ENCODE assay signal across 8 cellular contexts in the genomic region with DNA sequence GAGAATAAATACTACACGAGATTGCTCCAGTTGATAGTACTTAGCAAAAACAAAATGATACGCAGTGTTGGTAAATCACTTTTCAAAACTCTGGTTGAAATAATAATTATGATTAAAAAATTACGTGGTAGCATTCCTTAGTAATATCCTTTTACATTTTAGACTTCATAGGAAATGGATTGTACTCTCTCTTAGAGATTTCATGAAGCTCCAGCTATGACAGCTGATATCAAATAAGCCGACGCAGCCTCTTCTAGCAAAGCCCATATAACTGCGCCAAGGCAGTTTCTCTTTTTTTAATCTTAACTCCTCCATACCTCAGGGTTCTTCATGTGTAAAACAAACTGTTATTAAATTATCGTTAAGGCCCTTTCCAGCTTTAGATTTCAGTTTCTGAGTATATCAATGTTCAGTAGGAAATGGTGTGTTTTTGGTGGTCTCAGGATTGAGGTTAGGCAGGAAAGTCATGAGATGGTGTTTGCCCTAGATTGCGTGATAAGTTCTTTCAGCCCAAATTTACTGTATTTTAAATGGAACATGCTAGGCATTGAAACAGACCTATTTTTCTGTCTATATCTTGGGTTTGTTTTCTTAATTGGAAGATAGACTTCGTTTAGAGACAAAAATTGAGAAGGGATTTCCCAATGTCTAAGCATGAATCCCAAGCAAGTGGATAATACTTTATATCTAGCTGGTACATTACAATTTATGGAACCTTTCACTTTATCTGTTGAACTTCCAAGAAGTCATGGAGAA. TPM values are rescaled to one million over a fixed set of nuclear protein-coding genes. Genes with fewer than 3 reads are reported as not detected.
DNase-seq lines count a peak whose midpoint lies in the region; ATAC-seq and TF ChIP-seq lines count a peak whose summit lies in the region.

No MANE protein-coding gene starts in this region.

- no peaks in the 10 kb centered on the region for H4K20me1 ChIP-seq in OCI-LY1 (ENCODE audit: insufficient read depth, low read length)

- intact Hi-C loops in CD4-positive, alpha-beta memory T cell (cut with micrococcal nuclease): loop anchor here (2.0 kb wide), 1 partner anchor 84 kb away; a partner anchor contains a TSS

- H3K9me3 ChIP-seq in CD4-positive, alpha-beta memory T cell (ENCODE audit: control insufficient read depth in 1 of 2, low read length in 2 of 2): no peaks in the 10 kb centered on the region
- no peaks in the 10 kb centered on the region for H3K9me3 ChIP-seq in OCI-LY1 (ENCODE audit: low read length)
- H3K9me3 ChIP-seq in endocrine pancreas (ENCODE audit: control insufficient read depth, low read length): no peaks in the 10 kb centered on the region
- no peaks in the 10 kb centered on the region for H3K9me3 ChIP-seq in neutrophil

- peaks cover 0 to 13% of the 10 kb centered on the region in 2 donors for H3K36me3 Mint-ChIP-seq in CD4-positive, alpha-beta memory T cell

- H3K4me1 Mint-ChIP-seq in CD4-positive, alpha-beta memory T cell: peaks cover 15 to 27% (median 19%) of the 10 kb centered on the region in 4 donors

- CTCF ChIA-PET in CD4-positive, alpha-beta memory T cell (lab: Charles Lee; ENCODE audit: partially characterized antibody): interaction anchor here (1.0 to 2.2 kb wide), 4 partner anchors 8 to 383 kb away, joined by 3 to 12 read pairs (median 7); no protein-coding TSS in a partner anchor

- peak overlapping the region; percentile 75 to 91 (median 85) for H3K4me3 Mint-ChIP-seq in CD4-positive, alpha-beta memory T cell

- DNase-seq in CD4-positive, alpha-beta memory T cell: peak in 1 of 5 donors; percentile 17
- DNase-seq in dedifferentiated amniotic fluid mesenchymal stem cell (ENCODE audit: extremely low spot score) (no peak), NCI-H1436 (lab: John Stamatoyannopoulos, UW) (no peak), NCI-H446 (lab: John Stamatoyannopoulos, UW) (no peak)

- H3K27ac Mint-ChIP-seq in CD4-positive, alpha-beta memory T cell: peak overlapping the region; percentile 23 to 95 (median 91)

- H2AFZ ChIP-seq in OCI-LY1 (ENCODE audit: low read length): no peak overlapping the region; the same call in 1 of the 2 replicates

- H3K9me3 Mint-ChIP-seq in CD4-positive, alpha-beta memory T cell: no peaks in the 10 kb centered on the region

- H3K27me3 ChIP-seq in CD4-positive, alpha-beta memory T cell (ENCODE audit: insufficient read depth, low read length): no peaks in the 10 kb centered on the region
- no peaks in the 10 kb centered on the region for H3K27me3 ChIP-seq in OCI-LY1 (ENCODE audit: insufficient read depth, low read length)
- H3K27me3 ChIP-seq in endocrine pancreas (ENCODE audit: control insufficient read depth, insufficient read depth, low read length): no peaks in the 10 kb centered on the region
- H3K27me3 ChIP-seq in neutrophil: peaks cover 12% of the 10 kb centered on the region

- peaks cover 28% of the 10 kb centered on the region for H3K4me1 ChIP-seq in CD4-positive, alpha-beta memory T cell (ENCODE audit: insufficient read depth, low read length)
- H3K4me1 ChIP-seq in OCI-LY1 (ENCODE audit: insufficient read depth, low read length, severe bottlenecking) (peaks cover 42% of the 10 kb centered on the region), endocrine pancreas (ENCODE audit: control insufficient read depth, insufficient read depth, low read length) (peaks cover 28% of the 10 kb centered on the region), neutrophil (ENCODE audit: control insufficient read depth in 1 of 2, insufficient read depth in 1 of 2, low read depth in 1 of 2, low read length in 1 of 2) (peaks cover 13 to 19% of the 10 kb centered on the region in 2 experiments)

- ATAC-seq in GM18870 (IDR thresholded peaks at IDR 0.05; ENCODE audit: unreplicated experiment): no peak

- no peaks in the 10 kb centered on the region for H3K36me3 ChIP-seq in CD4-positive, alpha-beta memory T cell (ENCODE audit: insufficient read depth, low read length)
- H3K36me3 ChIP-seq in OCI-LY1 (ENCODE audit: insufficient read depth, low read length) (peaks cover 15% of the 10 kb centered on the region; the same call in 1 of the 2 replicates), endocrine pancreas (ENCODE audit: control insufficient read depth, insufficient read depth, low read length) (no peaks in the 10 kb centered on the region), neutrophil (no peaks in the 10 kb centered on the region)

- no peaks in the 10 kb centered on the region for H3K27me3 Mint-ChIP-seq in CD4-positive, alpha-beta memory T cell

- H3K9ac ChIP-seq in OCI-LY1 (ENCODE audit: low read length): peak overlapping the region; percentile 93; the same call in 1 of the 2 replicates
- peak overlapping the region; percentile 38 for H3K9ac ChIP-seq in endocrine pancreas (ENCODE audit: control insufficient read depth, insufficient read depth, low read length)

- no peaks in the 10 kb centered on the region for H3K9me2 ChIP-seq in OCI-LY1 (ENCODE audit: low read depth, low read length)

- H3K4me2 ChIP-seq in OCI-LY1 (ENCODE audit: low read length): peak overlapping the region; percentile 90

- POLR2A ChIA-PET in CD4-positive, alpha-beta memory T cell (lab: Charles Lee; ENCODE audit: partially characterized antibody): interaction anchor here (0.6 to 3.1 kb wide), 9 partner anchors 8 to 689 kb away, joined by 3 to 14 read pairs (median 4); a partner anchor contains a TSS

- H3K79me2 ChIP-seq in OCI-LY1 (ENCODE audit: insufficient read depth, low read length): peaks cover 19% of the 10 kb centered on the region

- TF ChIP-seq CTCF in OCI-LY1 (IDR thresholded peaks at IDR 0.05; ENCODE audit: low read length): no peak
- TF ChIP-seq CTCF in neutrophil (IDR thresholded peaks at IDR 0.05): no peak

- H3F3A ChIP-seq in OCI-LY1 (ENCODE audit: insufficient read depth, low read length): 0 out of 2 replicates have a peak, but pooled peaks cover 4% of the 10 kb centered on the region

- H3K27ac ChIP-seq in CD4-positive, alpha-beta memory T cell (ENCODE audit: low read depth, low read length): peak overlapping the region; percentile 83
- H3K27ac ChIP-seq in OCI-LY1 (ENCODE audit: low read depth, low read length, poor library complexity, severe bottlenecking) (no peak overlapping the region), neutrophil (no peak overlapping the region)

- peak overlapping the region in 1 of 2 donors; percentile 65 for H3K4me3 ChIP-seq in CD4-positive, alpha-beta memory T cell (ENCODE audit: low read length in 2 of 2)
- H3K4me3 ChIP-seq in OCI-LY1 (ENCODE audit: low read depth, low read length, poor library complexity, severe bottlenecking): peak overlapping the region; percentile 99
- peak overlapping the region; percentile 69 for H3K4me3 ChIP-seq in endocrine pancreas (ENCODE audit: control insufficient read depth, insufficient read depth, low read length)
- peak overlapping the region; percentile 69 to 89 for H3K4me3 ChIP-seq in neutrophil (ENCODE audit: low read depth in 1 of 2, low read length in 1 of 2)

RNA-seq across cellular contexts. Expression of a gene that starts 0.9 kb away (rescaled TPM):
- 10 to 100 TPM; 12.3 to 12.6 TPM for total RNA-seq in CD4-positive, alpha-beta memory T cell
- 10 to 100 TPM; 10.4 to 14.2 TPM for polyA plus RNA-seq in CD4-positive, alpha-beta memory T cell
